8 cellular contexts compared by ENCODE assay signal in genomic region chr5:38453506-38453905, GRCh38.
DNase-seq lines count a peak whose midpoint lies in the region; ATAC-seq lines count a peak whose summit lies in the region.

No MANE protein-coding gene starts in this region.

- DNase-seq in RPMI8226 = peak; percentile 77
- DNase-seq in effector CD8-positive, alpha-beta T cell (lab: John Stamatoyannopoulos, UW) = peak; percentile 5
- no peak for DNase-seq in A172 (ENCODE audit: low spot score)
- no peak for DNase-seq in NCI-H1694 treated with DMSO at 0.1 percent for 48 hours (lab: John Stamatoyannopoulos, UW)
- no peak for DNase-seq in NCI-H2171 treated with DMSO at 0.1 percent for 48 hours (lab: John Stamatoyannopoulos, UW)
- no peak for DNase-seq in NCI-H2029 treated with DMSO at 0.1 percent for 48 hours (lab: John Stamatoyannopoulos, UW)

- ATAC-seq in GM18870 (IDR thresholded peaks at IDR 0.05; ENCODE audit: unreplicated experiment) (peak; percentile 99), HG02870 (IDR thresholded peaks at IDR 0.05; ENCODE audit: unreplicated experiment) (peak; percentile 99)

Comparison
In these comparisons a context has a peak if more than half of its experiments do, and no peak if none do; other contexts are left out.
1. DNase-seq: peak in RPMI8226 (single experiment) and effector CD8-positive, alpha-beta T cell (single experiment); none in A172 (single experiment), NCI-H1694 treated with DMSO at 0.1 percent for 48 hours (single experiment), NCI-H2171 treated with DMSO at 0.1 percent for 48 hours (single experiment) and NCI-H2029 treated with DMSO at 0.1 percent for 48 hours (single experiment).